In genomic region chr3:100226712-100227429, GRCh38 we compare ENCODE assay signal across 13 cellular contexts. TPM values are rescaled to one million over a fixed set of nuclear protein-coding genes. Genes with fewer than 3 reads are reported as not detected.
DNase-seq lines count a peak whose midpoint lies in the region; ATAC-seq, FAIRE-seq and TF ChIP-seq lines count a peak whose summit lies in the region.
"Had no signal": no experiment of that assay in that cellular context is flagged by ENCODE, and none has a peak within 500 bp of the region (broad histone marks: within the 10 kb centered on the region; RNA-seq: fewer than 3 reads in every experiment).

No MANE protein-coding gene starts in this region.

- POLR2A ChIA-PET in A549 (lab: Yijun Ruan, JAX), result no interaction called here
- POLR2A ChIA-PET in naive thymus-derived CD8-positive, alpha-beta T cell (lab: Charles Lee), result no interaction called here

- H3K27me3 Mint-ChIP-seq in naive thymus-derived CD8-positive, alpha-beta T cell, result peaks cover 0 to 4% (median 1%) of the 10 kb centered on the region in 5 donors

- no peak overlapping the region for H3K27ac Mint-ChIP-seq in naive thymus-derived CD8-positive, alpha-beta T cell
- H3K27ac Mint-ChIP-seq: nephron progenitor cell had no signal

- no peaks in the 10 kb centered on the region for H3K27me3 ChIP-seq in liver (ENCODE audit: control insufficient read depth in 4 of 4, insufficient read depth in 4 of 4, low read length in 3 of 4)
- no peaks in the 10 kb centered on the region for H3K27me3 ChIP-seq in Peyer's patch
- H3K27me3 ChIP-seq: vagina had no signal

- FAIRE-seq in A549 (lab: Jason Lieb, UNC), result no peak

- no peak for TF ChIP-seq EP300 in A549 (IDR thresholded peaks at IDR 0.05)

- TF ChIP-seq CTCF in A549 (IDR thresholded peaks at IDR 0.05) (no peak), liver (IDR thresholded peaks at IDR 0.05; ENCODE audit: low read depth, low read length, missing input control) (no peak), Peyer's patch (IDR thresholded peaks at IDR 0.05) (no peak)

- H3K4me3 ChIP-seq in A549 (no peak overlapping the region), liver (ENCODE audit: low read depth in 1 of 3, low read length in 3 of 3) (no peak overlapping the region), Peyer's patch (no peak overlapping the region)
- H3K4me3 ChIP-seq: vagina had no signal

- no peak for TF ChIP-seq POLR2A in A549 (IDR thresholded peaks at IDR 0.05; ENCODE audit: low read length)
- no peak for TF ChIP-seq POLR2A in Peyer's patch (IDR thresholded peaks at IDR 0.05)

- DNase-seq in A549 (ENCODE audit: low read depth in 1 of 2, low spot score in 1 of 2) (no peak), M059J (ENCODE audit: low read depth) (peak; percentile 74), epidermal melanocyte (ENCODE audit: insufficient read length, low spot score) (peak; percentile 61), Peyer's patch (no peak), mucosa of gallbladder (ENCODE audit: low spot score) (no peak)
- no peak for DNase-seq in naive thymus-derived CD8-positive, alpha-beta T cell
- DNase-seq: activated T-cell treated with anti-CD3 and anti-CD28 coated beads, Interleukin-2, amount 50 U/mL, for 4 hours; anterior cingulate cortex; nephron progenitor cell had no signal

- CTCF ChIA-PET in A549 (lab: Yijun Ruan, JAX), result interaction anchor here (0.7 kb wide), 1 partner anchor 11 kb away, joined by 3 read pairs; no protein-coding TSS in a partner anchor

- H3K9me3 ChIP-seq in A549, result peaks cover 2% of the 10 kb centered on the region; the same call in 2 of the 3 replicates
- H3K9me3 ChIP-seq in liver (ENCODE audit: control insufficient read depth in 4 of 4, low read length in 3 of 4), result no peaks in the 10 kb centered on the region
- no peaks in the 10 kb centered on the region for H3K9me3 ChIP-seq in Peyer's patch
- H3K9me3 ChIP-seq: vagina had no signal

- no peak overlapping the region for H3K4me3 Mint-ChIP-seq in naive thymus-derived CD8-positive, alpha-beta T cell
- H3K4me3 Mint-ChIP-seq: activated T-cell treated with anti-CD3 and anti-CD28 coated beads, Interleukin-2, amount 50 U/mL, for 4 hours; nephron progenitor cell had no signal

- H3K4me1 ChIP-seq in A549, result no peaks in the 10 kb centered on the region
- H3K4me1 ChIP-seq in liver (ENCODE audit: control insufficient read depth in 4 of 4, insufficient read depth in 4 of 4, low read length in 3 of 4), result no peaks in the 10 kb centered on the region
- no peaks in the 10 kb centered on the region for H3K4me1 ChIP-seq in Peyer's patch
- H3K4me1 ChIP-seq: vagina had no signal

- H3K27ac ChIP-seq in A549 (no peak overlapping the region), liver (ENCODE audit: low read depth in 1 of 2, low read length in 2 of 2) (peak overlapping the region in 1 of 2 donors; percentile 25), Peyer's patch (peak overlapping the region in 2 of 4 donors; percentile 8 to 22)
- H3K27ac ChIP-seq: vagina had no signal

- 35% methylated on average over 6 of the region's 6 CpGs for WGBS in A549 (ENCODE audit: missing lambda C conversion rate)
- 72% methylated on average over 6 of the region's 6 CpGs for WGBS in liver

- TF ChIP-seq RAD21 in A549 (conservative IDR thresholded peaks at IDR 0.05 in 1 of 2, IDR thresholded peaks at IDR 0.05 in 1 of 2) (no peak), liver (IDR thresholded peaks at IDR 0.05) (peak; percentile 7 to 39)

- H3K36me3 Mint-ChIP-seq in naive thymus-derived CD8-positive, alpha-beta T cell, result no peaks in the 10 kb centered on the region

- no peak overlapping the region for H3K9ac ChIP-seq in liver (ENCODE audit: low read depth in 1 of 2, low read length in 2 of 2)

- H3K36me3 ChIP-seq in liver (ENCODE audit: control insufficient read depth in 4 of 4, insufficient read depth in 3 of 4, low read depth in 1 of 4, low read length in 3 of 4), result no peaks in the 10 kb centered on the region
- H3K36me3 ChIP-seq in Peyer's patch, result no peaks in the 10 kb centered on the region
- H3K36me3 ChIP-seq: vagina had no signal

- ATAC-seq in A549 (no peak), HG02884 (IDR thresholded peaks at IDR 0.05; ENCODE audit: unreplicated experiment) (no peak)
- ATAC-seq in naive thymus-derived CD8-positive, alpha-beta T cell, result no peak
- ATAC-seq: activated CD4-positive, CD25-positive, alpha-beta regulatory T cell treated with anti-CD3 and anti-CD28 coated beads, Interleukin-2, amount 50 U/mL, for 24 hours; activated T-cell treated with anti-CD3 and anti-CD28 coated beads, Interleukin-2, amount 50 U/mL, for 4 hours had no signal

- no peak overlapping the region for H3K4me2 ChIP-seq in A549

- H3K4me1 Mint-ChIP-seq in naive thymus-derived CD8-positive, alpha-beta T cell, result peaks cover 0 to 5% (median 0%) of the 10 kb centered on the region in 4 donors
- H3K4me1 Mint-ChIP-seq: nephron progenitor cell had no signal

- no peaks in the 10 kb centered on the region for H3K9me3 Mint-ChIP-seq in naive thymus-derived CD8-positive, alpha-beta T cell
- H3K9me3 Mint-ChIP-seq: activated T-cell treated with anti-CD3 and anti-CD28 coated beads, Interleukin-2, amount 50 U/mL, for 4 hours had no signal

TF ChIP-seq in A549, 52 proteins besides CTCF, POLR2A, EP300 and RAD21:
- TF ChIP-seq MAFK (IDR thresholded peaks at IDR 0.05; ENCODE audit: partially characterized antibody) (peak; percentile 43), PBX3 (IDR thresholded peaks at IDR 0.05) (no peak)

TF ChIP-seq in liver, 16 proteins besides CTCF, POLR2A, EP300 and RAD21 (continues in another document):
- TF ChIP-seq EGR1 (IDR thresholded peaks at IDR 0.05; ENCODE audit: low read depth in 2 of 2) (no peak), YY1 (IDR thresholded peaks at IDR 0.05) (no peak), NR2F2 (IDR thresholded peaks at IDR 0.05) (peak; percentile 49), JUND (IDR thresholded peaks at IDR 0.05) (peak; percentile 44 to 63), FOXA2 (IDR thresholded peaks at IDR 0.05) (no peak), HNF4A (conservative IDR thresholded peaks at IDR 0.05) (no peak), MAX (IDR thresholded peaks at IDR 0.05) (no peak), TAF1 (conservative IDR thresholded peaks at IDR 0.05) (no peak), GABPA (IDR thresholded peaks at IDR 0.05 in 1 of 2, conservative IDR thresholded peaks at IDR 0.05 in 1 of 2) (no peak), RXRA (IDR thresholded peaks at IDR 0.05) (peak; percentile 46 to 49), FOXA1 (IDR thresholded peaks at IDR 0.05) (no peak), HNF4G (IDR thresholded peaks at IDR 0.05) (no peak)
- TF ChIP-seq, protein P1, sequence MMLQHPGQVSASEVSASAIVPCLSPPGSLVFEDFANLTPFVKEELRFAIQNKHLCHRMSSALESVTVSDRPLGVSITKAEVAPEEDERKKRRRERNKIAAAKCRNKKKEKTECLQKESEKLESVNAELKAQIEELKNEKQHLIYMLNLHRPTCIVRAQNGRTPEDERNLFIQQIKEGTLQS (IDR thresholded peaks at IDR 0.05), result no peak
- TF ChIP-seq, protein P2, sequence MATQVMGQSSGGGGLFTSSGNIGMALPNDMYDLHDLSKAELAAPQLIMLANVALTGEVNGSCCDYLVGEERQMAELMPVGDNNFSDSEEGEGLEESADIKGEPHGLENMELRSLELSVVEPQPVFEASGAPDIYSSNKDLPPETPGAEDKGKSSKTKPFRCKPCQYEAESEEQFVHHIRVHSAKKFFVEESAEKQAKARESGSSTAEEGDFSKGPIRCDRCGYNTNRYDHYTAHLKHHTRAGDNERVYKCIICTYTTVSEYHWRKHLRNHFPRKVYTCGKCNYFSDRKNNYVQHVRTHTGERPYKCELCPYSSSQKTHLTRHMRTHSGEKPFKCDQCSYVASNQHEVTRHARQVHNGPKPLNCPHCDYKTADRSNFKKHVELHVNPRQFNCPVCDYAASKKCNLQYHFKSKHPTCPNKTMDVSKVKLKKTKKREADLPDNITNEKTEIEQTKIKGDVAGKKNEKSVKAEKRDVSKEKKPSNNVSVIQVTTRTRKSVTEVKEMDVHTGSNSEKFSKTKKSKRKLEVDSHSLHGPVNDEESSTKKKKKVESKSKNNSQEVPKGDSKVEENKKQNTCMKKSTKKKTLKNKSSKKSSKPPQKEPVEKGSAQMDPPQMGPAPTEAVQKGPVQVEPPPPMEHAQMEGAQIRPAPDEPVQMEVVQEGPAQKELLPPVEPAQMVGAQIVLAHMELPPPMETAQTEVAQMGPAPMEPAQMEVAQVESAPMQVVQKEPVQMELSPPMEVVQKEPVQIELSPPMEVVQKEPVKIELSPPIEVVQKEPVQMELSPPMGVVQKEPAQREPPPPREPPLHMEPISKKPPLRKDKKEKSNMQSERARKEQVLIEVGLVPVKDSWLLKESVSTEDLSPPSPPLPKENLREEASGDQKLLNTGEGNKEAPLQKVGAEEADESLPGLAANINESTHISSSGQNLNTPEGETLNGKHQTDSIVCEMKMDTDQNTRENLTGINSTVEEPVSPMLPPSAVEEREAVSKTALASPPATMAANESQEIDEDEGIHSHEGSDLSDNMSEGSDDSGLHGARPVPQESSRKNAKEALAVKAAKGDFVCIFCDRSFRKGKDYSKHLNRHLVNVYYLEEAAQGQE (IDR thresholded peaks at IDR 0.05), result no peak

RNA-seq across cellular contexts. Expression of gene TBC1D23, which starts 33.9 kb away (rescaled TPM):
- polyA plus RNA-seq in A549 (2011; rRNA removed) (29.4 and 31.3 TPM in 2 replicates), A549 (2017; fragmentation: RNase III; extraction: RNeasy Plus Mini Kit Qiagen cat#74134 plus additional on column Dnase treatment) (13.4 to 14.5 TPM (median 14.3 TPM) in 3 replicates), liver (10 to 100 TPM in 1 of 2 donors, 1 to 10 TPM in 1; 8.7 to 11.5 TPM)
- polyA plus RNA-seq in A549 (2012; cell fraction: cytosol; rRNA removed), result 3.2 and 3.8 TPM in 2 replicates
- 2.1 and 5.2 TPM in 2 replicates for polyA plus RNA-seq in A549 (2012; cell fraction: nucleus; rRNA removed)
- 17.8 and 18.4 TPM in 2 replicates for polyA minus RNA-seq in A549 (2011; rRNA and poly(A)+ RNA removed)
- 79.3 and 81.2 TPM in 2 replicates for total RNA-seq in M059J (2014; rRNA removed; shearing (Covaris generic))
- total RNA-seq in liver (10 to 100 TPM; 24.0 to 30.3 TPM), Peyer's patch (10 to 100 TPM; 29.7 to 57.4 (median 38.4) TPM), mucosa of gallbladder (43.6 TPM)
- 10 to 100 TPM; 34.7 to 35.9 TPM for total RNA-seq in naive thymus-derived CD8-positive, alpha-beta T cell
- polyA plus RNA-seq in naive thymus-derived CD8-positive, alpha-beta T cell, result 10 to 100 TPM; 12.7 to 17.1 (median 16.1) TPM

Comparison
In these comparisons a context has a peak if more than half of its experiments do, and no peak if none do; other contexts are left out.
1. DNase-seq: peak in M059J (single experiment) and epidermal melanocyte (single experiment); none in A549 (0 of 2), Peyer's patch (0 of 3), naive thymus-derived CD8-positive, alpha-beta T cell (0 of 10) and mucosa of gallbladder (single experiment).